8 cellular contexts compared by ENCODE assay signal in the genomic region with DNA sequence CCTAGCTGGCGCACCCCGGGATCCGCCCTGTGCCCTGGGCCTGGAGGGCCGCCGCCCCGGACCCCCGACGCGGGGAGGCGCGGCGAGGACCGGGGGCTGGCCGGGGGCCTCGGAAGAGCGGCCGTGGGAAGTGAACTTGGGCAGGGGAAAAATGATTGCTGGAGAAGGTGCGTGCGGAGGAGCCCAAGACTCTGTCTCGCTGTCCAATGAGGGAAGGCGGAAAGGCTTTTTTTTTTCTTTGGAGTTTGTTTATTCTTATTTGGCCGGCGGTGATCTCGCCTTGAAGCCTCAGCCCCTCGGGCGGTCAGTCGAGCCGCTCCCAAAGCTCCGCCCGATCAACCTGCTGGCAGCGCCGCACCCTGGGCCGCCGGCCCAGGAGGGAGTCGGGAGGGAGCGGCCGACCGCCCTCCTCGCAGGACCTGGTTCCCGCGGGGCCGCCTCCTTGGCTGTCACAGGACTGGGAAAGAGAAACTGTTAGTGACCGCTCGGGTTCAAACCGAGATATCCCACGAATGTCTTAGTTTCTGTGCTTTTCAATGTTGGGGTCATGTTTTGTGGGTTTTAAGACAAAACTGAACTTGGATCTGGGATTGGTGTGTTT. TPM values are rescaled to one million over a fixed set of nuclear protein-coding genes. Genes with fewer than 3 reads are reported as not detected.
DNase-seq lines count a peak whose midpoint lies in the region; ATAC-seq and TF ChIP-seq lines count a peak whose summit lies in the region.

No MANE protein-coding gene starts in this region.

- H3K9me2 ChIP-seq in OCI-LY1 (ENCODE audit: low read depth, low read length): no peaks in the 10 kb centered on the region

- H3K27me3 Mint-ChIP-seq in naive B cell: no peaks in the 10 kb centered on the region
- H3K27me3 Mint-ChIP-seq in stimulated activated naive CD8-positive, alpha-beta T cell treated with anti-CD3 and anti-CD28 coated beads, Interleukin-15, amount 100 ng/mL, for 72 hours: no peaks in the 10 kb centered on the region

- peak overlapping the region; percentile 92 for H3K4me2 ChIP-seq in OCI-LY1 (ENCODE audit: low read length)
- peak overlapping the region; percentile 64 for H3K4me2 ChIP-seq in fibroblast of lung (ENCODE audit: extremely low read depth, insufficient read depth, low read length)

- ATAC-seq in GM21381 (IDR thresholded peaks at IDR 0.05; ENCODE audit: unreplicated experiment): peak; percentile 7
- no peak for ATAC-seq in naive B cell (ENCODE audit: low read depth in 2 of 2)
- ATAC-seq in stimulated activated naive CD8-positive, alpha-beta T cell treated with anti-CD3 and anti-CD28 coated beads, Interleukin-15, amount 100 ng/mL, for 72 hours: no peak
- ATAC-seq in GM18520 (IDR thresholded peaks at IDR 0.05; ENCODE audit: unreplicated experiment): no peak

- H3K27me3 ChIP-seq in OCI-LY1 (ENCODE audit: insufficient read depth, low read length) (no peaks in the 10 kb centered on the region), fibroblast of lung (ENCODE audit: control insufficient read depth, insufficient read depth, low read length) (no peaks in the 10 kb centered on the region)

- peaks cover 0 to 7% of the 10 kb centered on the region in 2 donors for H3K36me3 Mint-ChIP-seq in naive B cell

- H3K36me3 ChIP-seq in OCI-LY1 (ENCODE audit: insufficient read depth, low read length): no peaks in the 10 kb centered on the region
- H3K36me3 ChIP-seq in fibroblast of lung (ENCODE audit: control insufficient read depth, insufficient read depth, low read length): peaks cover 2% of the 10 kb centered on the region

- peaks cover 11% of the 10 kb centered on the region for H3K4me1 ChIP-seq in OCI-LY1 (ENCODE audit: insufficient read depth, low read length, severe bottlenecking)
- peaks cover 4% of the 10 kb centered on the region for H3K4me1 ChIP-seq in fibroblast of lung (ENCODE audit: control insufficient read depth, extremely low read depth, insufficient read depth, low read length)

- H3K9ac ChIP-seq in OCI-LY1 (ENCODE audit: low read length): peak overlapping the region; percentile 67
- peak overlapping the region; percentile 98 for H3K9ac ChIP-seq in fibroblast of lung (ENCODE audit: insufficient read depth, low read length)

- no peaks in the 10 kb centered on the region for H3K9me3 Mint-ChIP-seq in naive B cell
- H3K9me3 Mint-ChIP-seq in stimulated activated naive CD8-positive, alpha-beta T cell treated with anti-CD3 and anti-CD28 coated beads, Interleukin-15, amount 100 ng/mL, for 72 hours: no peaks in the 10 kb centered on the region

- H3K27ac ChIP-seq in OCI-LY1 (ENCODE audit: low read depth, low read length, poor library complexity, severe bottlenecking): no peak overlapping the region
- peak overlapping the region; percentile 88 for H3K27ac ChIP-seq in fibroblast of lung (ENCODE audit: insufficient read depth, low read length)

- H3K79me2 ChIP-seq in OCI-LY1 (ENCODE audit: insufficient read depth, low read length) (no peaks in the 10 kb centered on the region), fibroblast of lung (ENCODE audit: control insufficient read depth, insufficient read depth, low read length) (peaks cover 64% of the 10 kb centered on the region)

- peaks cover 18 to 24% (median 21%) of the 10 kb centered on the region in 3 donors for H3K4me1 Mint-ChIP-seq in naive B cell
- H3K4me1 Mint-ChIP-seq in stimulated activated naive CD8-positive, alpha-beta T cell treated with anti-CD3 and anti-CD28 coated beads, Interleukin-15, amount 100 ng/mL, for 72 hours: peaks cover 22% of the 10 kb centered on the region

- H3K27ac Mint-ChIP-seq in naive B cell: peak overlapping the region; percentile 70 to 94 (median 87)
- H3K27ac Mint-ChIP-seq in stimulated activated naive CD8-positive, alpha-beta T cell treated with anti-CD3 and anti-CD28 coated beads, Interleukin-15, amount 100 ng/mL, for 72 hours: peak overlapping the region; percentile 82 to 85

- TF ChIP-seq CTCF in AG10803 (conservative IDR thresholded peaks at IDR 0.05; ENCODE audit: low read length) (no peak), OCI-LY1 (IDR thresholded peaks at IDR 0.05; ENCODE audit: low read length) (no peak), fibroblast of lung (conservative IDR thresholded peaks at IDR 0.05 in 1 of 2, IDR thresholded peaks at IDR 0.05 in 1 of 2; ENCODE audit: low read depth in 1 of 2, low read length in 2 of 2) (no peak)

- H4K20me1 ChIP-seq in OCI-LY1 (ENCODE audit: insufficient read depth, low read length): no peaks in the 10 kb centered on the region
- H4K20me1 ChIP-seq in fibroblast of lung (ENCODE audit: control insufficient read depth, extremely low read depth, insufficient read depth, low read length): no peaks in the 10 kb centered on the region

- DNase-seq in AG10803 (ENCODE audit: low read depth) (peak; percentile 60), fibroblast of lung (ENCODE audit: low read depth in 2 of 2) (peak; percentile 75 to 76), naive B cell (peak; percentile 28)
- peak; percentile 6 to 19 for DNase-seq in activated T-helper 1 cell treated with anti-CD3 and anti-CD28 coated beads, Interleukin-2, amount 50 U/mL, for 16 hours (ENCODE audit: low read depth in 1 of 2, low spot score in 1 of 2)
- peak; percentile 26 to 33 for DNase-seq in stimulated activated naive CD8-positive, alpha-beta T cell treated with anti-CD3 and anti-CD28 coated beads, Interleukin-15, amount 100 ng/mL, for 72 hours

- no peaks in the 10 kb centered on the region for H3F3A ChIP-seq in OCI-LY1 (ENCODE audit: insufficient read depth, low read length)

- H2AFZ ChIP-seq in OCI-LY1 (ENCODE audit: low read length) (no peak overlapping the region), fibroblast of lung (ENCODE audit: low read length) (no peak overlapping the region)

- no peaks in the 10 kb centered on the region for H3K9me3 ChIP-seq in OCI-LY1 (ENCODE audit: low read length)
- H3K9me3 ChIP-seq in fibroblast of lung (ENCODE audit: control insufficient read depth, insufficient read depth, low read depth, low read length): no peaks in the 10 kb centered on the region

- peak overlapping the region; percentile 86 to 96 (median 90) for H3K4me3 Mint-ChIP-seq in naive B cell
- peak overlapping the region; percentile 75 to 90 for H3K4me3 Mint-ChIP-seq in stimulated activated naive CD8-positive, alpha-beta T cell treated with anti-CD3 and anti-CD28 coated beads, Interleukin-15, amount 100 ng/mL, for 72 hours

- H3K4me3 ChIP-seq in AG10803 (ENCODE audit: low read length) (peak overlapping the region; percentile 86), OCI-LY1 (ENCODE audit: low read depth, low read length, poor library complexity, severe bottlenecking) (peak overlapping the region; percentile 68), fibroblast of lung (replicated peaks in 1 of 4; ENCODE audit: control extremely low read depth in 1 of 4, insufficient read depth in 1 of 4, low read depth in 3 of 4, low read length in 4 of 4) (peak overlapping the region; percentile 75 to 95 (median 82))

RNA-seq across cellular contexts. Expression of gene CPEB2, which starts 2.5 kb away (rescaled TPM):
- total RNA-seq in fibroblast of lung: 7.7 and 19.0 TPM in 2 replicates
- polyA plus RNA-seq in fibroblast of lung (16.1 and 18.6 TPM in 2 replicates), naive B cell (ENCODE audit: low read depth in 6 of 6) (1 to 10 TPM in 5 of 6 donors, not detected in 1; 1.2 to 2.9 (median 2.3) TPM)
- polyA plus RNA-seq in fibroblast of lung (2012): 11.8 and 14.6 TPM in 2 replicates
- 6.2 and 12.1 TPM in 2 replicates for polyA minus RNA-seq in fibroblast of lung (ENCODE audit: low replicate concordance)

Comparison
In these comparisons a context has a peak if more than half of its experiments do, and no peak if none do; other contexts are left out.
1. DNase-seq: peak in every context shown above with its lines; median percentile 76 in fibroblast of lung; 60 in AG10803; 30 in stimulated activated naive CD8-positive, alpha-beta T cell treated with anti-CD3 and anti-CD28 coated beads, Interleukin-15, amount 100 ng/mL, for 72 hours; 28 in naive B cell; 12 in activated T-helper 1 cell treated with anti-CD3 and anti-CD28 coated beads, Interleukin-2, amount 50 U/mL, for 16 hours.